ENCODE assay signal across 3 cellular contexts in the genomic region with DNA sequence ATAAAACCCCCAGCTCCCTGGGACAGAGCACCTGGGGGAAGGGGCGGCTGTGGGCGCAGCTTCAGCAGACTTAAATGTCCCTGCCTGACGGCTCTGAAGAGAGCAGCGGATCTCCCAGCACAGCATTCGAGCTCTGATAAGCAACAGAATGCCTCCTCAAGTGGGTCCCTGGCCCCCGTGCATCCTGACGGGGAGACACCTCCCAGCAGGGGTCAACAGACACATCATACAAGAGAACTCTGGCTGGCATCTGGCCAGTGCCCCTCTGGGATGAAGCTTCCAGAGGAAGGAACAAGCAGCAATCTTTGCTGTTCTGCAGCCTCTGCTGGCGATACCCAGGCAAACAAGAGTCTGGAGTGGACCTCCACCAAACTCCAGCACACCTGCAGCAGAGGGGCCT. TPM values are rescaled to one million over a fixed set of nuclear protein-coding genes. Genes with fewer than 3 reads are reported as not detected.
"Had no signal": no experiment of that assay in that cellular context is flagged by ENCODE, and none has a peak within 500 bp of the region (broad histone marks: within the 10 kb centered on the region; RNA-seq: fewer than 3 reads in every experiment).

No MANE protein-coding gene starts in this region.

RNA-seq across cellular contexts. Expression of a gene that starts 35.4 kb away (rescaled TPM):
- total RNA-seq: osteoblast, suprapubic skin, transverse colon had no signal
